10 cellular contexts compared by ENCODE assay signal in the genomic region with DNA sequence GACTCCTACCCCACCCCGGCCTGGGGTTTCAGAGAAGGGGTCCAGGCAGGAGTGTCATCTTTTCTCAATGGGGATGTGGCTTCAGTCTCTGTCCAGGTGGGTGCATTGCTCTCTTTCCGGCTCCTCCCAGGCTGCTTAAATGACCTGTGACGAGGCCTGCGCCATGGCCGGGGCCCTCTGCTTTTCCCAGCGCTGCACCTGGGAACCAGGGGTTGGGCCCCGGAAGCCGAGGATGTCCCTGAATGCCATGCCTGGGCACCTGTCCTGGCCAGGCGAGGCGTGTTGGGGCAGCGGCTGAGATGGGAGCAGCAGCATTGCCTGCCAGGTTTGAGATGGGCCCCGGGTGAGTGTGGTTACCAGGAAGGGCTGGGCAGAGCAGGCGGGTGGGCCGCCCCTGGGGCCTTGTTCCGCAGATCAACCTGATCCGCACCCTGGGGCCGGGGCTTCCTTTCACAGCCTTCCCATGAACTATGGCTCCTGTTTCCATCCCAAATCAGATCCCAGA.
DNase-seq lines count a peak whose midpoint lies in the region; ATAC-seq and TF ChIP-seq lines count a peak whose summit lies in the region.
"Had no signal": no experiment of that assay in that cellular context is flagged by ENCODE, and none has a peak within 500 bp of the region (broad histone marks: within the 10 kb centered on the region; RNA-seq: fewer than 3 reads in every experiment).

No MANE protein-coding gene starts in this region.

- DNase-seq in HPDE6-E6E7 (ENCODE audit: extremely low spot score) (peak; percentile 64), brain microvascular endothelial cell (no peak), left lobe of liver (ENCODE audit: low spot score) (peak; percentile 64), smooth muscle cell (lab: John Stamatoyannopoulos, UW; ENCODE audit: unreplicated experiment) (no peak), NCI-H1105 (lab: John Stamatoyannopoulos, UW) (no peak), glomerular visceral epithelial cell (ENCODE audit: extremely low spot score) (no peak), AG08395 (ENCODE audit: low spot score) (no peak)
- DNase-seq: activated T-cell treated with anti-CD3 and anti-CD28 coated beads, Interleukin-2, amount 50 U/mL, for 24 hours; DND-41 had no signal

- H3K27me3 ChIP-seq in brain microvascular endothelial cell (replicated peaks) (no peaks in the 10 kb centered on the region), smooth muscle cell (ENCODE audit: low read depth) (no peaks in the 10 kb centered on the region)

- peaks cover 26% of the 10 kb centered on the region for H3K4me1 ChIP-seq in smooth muscle cell (ENCODE audit: low read depth)

- peaks cover 26% of the 10 kb centered on the region for H3F3A ChIP-seq in smooth muscle cell (ENCODE audit: low read depth)

- peaks cover 3% of the 10 kb centered on the region for H3K79me2 ChIP-seq in smooth muscle cell (ENCODE audit: low read depth)

- WGBS in smooth muscle cell (ENCODE audit: low lambda C conversion rate) = 88% methylated on average over 17 of the region's 17 CpGs

- H3K36me3 ChIP-seq in brain microvascular endothelial cell (replicated peaks) (no peaks in the 10 kb centered on the region), smooth muscle cell (ENCODE audit: low read depth) (no peaks in the 10 kb centered on the region)

- in situ Hi-C loops in brain microvascular endothelial cell (cut with HindIII; ENCODE audit: low pct_ligation_motif_present, low sequenced_read_pairs) = no loop called here

- H3K9me3 ChIP-seq in smooth muscle cell (replicated peaks; ENCODE audit: low read depth) = no peaks in the 10 kb centered on the region

- peak; percentile 2 for ATAC-seq in left lobe of liver
- ATAC-seq in GM19463 (IDR thresholded peaks at IDR 0.05; ENCODE audit: unreplicated experiment) = no peak

- peak overlapping the region; percentile 80 for H3K4me2 ChIP-seq in smooth muscle cell

- H3K4me3 ChIP-seq in brain microvascular endothelial cell (ENCODE audit: low read depth, low read length) (no peak overlapping the region), smooth muscle cell (no peak overlapping the region)

- H3K9ac ChIP-seq in smooth muscle cell (ENCODE audit: low read depth) = peak overlapping the region; percentile 53

- TF ChIP-seq CTCF in brain microvascular endothelial cell (IDR thresholded peaks at IDR 0.05; ENCODE audit: low read depth, low read length, missing control alignments) = no peak
- no peak for TF ChIP-seq CTCF in smooth muscle cell (IDR thresholded peaks at IDR 0.05; ENCODE audit: borderline replicate concordance, insufficient read depth, poor library complexity, severe bottlenecking)

- H2AFZ ChIP-seq in smooth muscle cell (ENCODE audit: low read depth) = no peak overlapping the region

- H3K27ac ChIP-seq in brain microvascular endothelial cell = peak overlapping the region; percentile 76
- H3K27ac ChIP-seq in smooth muscle cell (ENCODE audit: low read depth) = peak overlapping the region; percentile 97

- H4K20me1 ChIP-seq in smooth muscle cell (ENCODE audit: low read depth) = no peaks in the 10 kb centered on the region

Comparison
In these comparisons a context has a peak if more than half of its experiments do, and no peak if none do; other contexts are left out.
1. DNase-seq: peak in HPDE6-E6E7 (single experiment) and left lobe of liver (single experiment); none in brain microvascular endothelial cell (single experiment), smooth muscle cell (single experiment), NCI-H1105 (single experiment), glomerular visceral epithelial cell (single experiment) and AG08395 (single experiment).